Comparison of ENCODE assay signal across 24 cellular contexts in the genomic region with DNA sequence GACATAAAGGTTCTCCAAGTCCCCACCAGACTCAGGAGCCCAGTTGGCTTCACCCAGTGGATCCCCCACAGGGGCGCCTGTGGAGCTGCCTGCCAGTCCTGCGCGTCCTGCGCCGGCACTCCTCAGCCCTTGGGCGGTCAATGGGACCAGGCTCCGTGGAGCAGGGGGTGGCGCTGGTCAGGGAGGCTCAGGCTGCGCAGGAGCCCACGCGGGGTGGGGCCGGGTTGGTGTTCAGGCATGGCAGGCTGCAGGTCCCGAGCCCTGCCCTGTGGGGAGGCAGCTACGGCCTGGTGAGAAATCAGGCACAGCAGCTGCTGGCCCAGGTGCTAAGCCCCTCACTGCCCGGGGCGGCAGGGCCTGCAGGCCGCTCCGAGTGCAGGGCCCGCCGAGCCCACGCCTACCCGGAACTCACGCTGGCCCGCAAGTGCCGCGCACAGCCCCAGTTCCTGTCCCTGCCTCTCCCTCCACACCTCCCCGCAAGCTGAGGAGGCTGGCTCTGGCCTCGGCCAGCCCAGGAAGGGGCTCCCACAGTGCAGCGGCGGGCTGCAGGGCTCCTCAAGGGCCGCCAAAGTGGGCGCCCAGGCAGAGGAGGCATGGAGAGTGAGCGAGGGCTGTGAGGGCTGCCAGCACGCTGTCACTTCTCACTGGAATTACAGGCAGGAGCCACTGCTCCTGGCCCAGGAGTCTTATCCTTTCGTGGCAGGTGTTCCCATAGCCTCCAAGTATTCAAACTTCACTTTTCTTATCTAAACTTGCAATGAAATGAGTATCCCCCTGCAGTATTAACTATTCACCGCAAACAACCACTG.
"Had no signal": no experiment of that assay in that cellular context is flagged by ENCODE, and none has a peak within 500 bp of the region (broad histone marks: within the 10 kb centered on the region; RNA-seq: fewer than 3 reads in every experiment).

No MANE protein-coding gene starts in this region.

- ATAC-seq: gastroesophageal sphincter; left colon; left ventricle myocardium superior; psoas muscle; sciatic nerve; stimulated activated naive B cell treated with anti-CD40 and anti-IgM and Interleukin-4, amounts not matched to agents 10 μg/mL and 1 μg/mL and 100 μg/mL, for 72 hours; stimulated activated naive CD8-positive, alpha-beta T cell treated with anti-CD3 and anti-CD28 coated beads, Interleukin-15, amount 100 ng/mL, for 72 hours had no signal

- H3K4me1 ChIP-seq: colonic mucosa, esophagus squamous epithelium, gastroesophageal sphincter, psoas muscle, spleen, transverse colon had no signal

- H3K27ac ChIP-seq: colonic mucosa, esophagus squamous epithelium, gastroesophageal sphincter, neutrophil, psoas muscle, spleen, thoracic aorta, transverse colon had no signal

- H3K9me3 ChIP-seq: colonic mucosa, neutrophil, psoas muscle, thoracic aorta had no signal

- H3K4me3 Mint-ChIP-seq: nephron progenitor cell; stimulated activated naive B cell treated with anti-CD40 and anti-IgM and Interleukin-4, amounts not matched to agents 10 μg/mL and 1 μg/mL and 100 μg/mL, for 72 hours; stimulated activated naive CD8-positive, alpha-beta T cell treated with anti-CD3 and anti-CD28 coated beads, Interleukin-15, amount 100 ng/mL, for 72 hours had no signal

- DNase-seq: colonic mucosa; dermis blood vessel endothelial cell; esophagus squamous epithelium; foreskin fibroblast; glutamatergic neuron; left colon; left ventricle myocardium superior; mesenchymal stem cell; midbrain; nephron progenitor cell; psoas muscle; retina; spleen; stimulated activated CD4-positive, alpha-beta T cell treated with anti-CD3 and anti-CD28 coated beads, Interleukin-15, amount 100 ng/mL, for 24 hours; stimulated activated CD4-positive, alpha-beta T cell treated with anti-CD3 and anti-CD28 coated beads, Interleukin-1b, Interleukin-23, amount 100 ng/mL, for 48 hours; stimulated activated CD4-positive, alpha-beta T cell treated with anti-CD3 and anti-CD28 coated beads, Interleukin-4, amount 100 ng/mL, for 24 hours; stimulated activated naive B cell treated with anti-CD40 and anti-IgM and Interleukin-4, amounts not matched to agents 10 μg/mL and 1 μg/mL and 100 μg/mL, for 72 hours; stimulated activated naive CD8-positive, alpha-beta T cell treated with anti-CD3 and anti-CD28 coated beads, Interleukin-15, amount 100 ng/mL, for 72 hours; transverse colon had no signal

- H3K36me3 ChIP-seq: colonic mucosa, esophagus squamous epithelium, gastroesophageal sphincter, neutrophil, spleen, thoracic aorta, transverse colon had no signal

- H3K4me3 ChIP-seq: colonic mucosa, esophagus squamous epithelium, gastroesophageal sphincter, lung, psoas muscle, spleen, thoracic aorta, transverse colon had no signal

- H3K27ac Mint-ChIP-seq: stimulated activated naive B cell treated with anti-CD40 and anti-IgM and Interleukin-4, amounts not matched to agents 10 μg/mL and 1 μg/mL and 100 μg/mL, for 72 hours; stimulated activated naive CD8-positive, alpha-beta T cell treated with anti-CD3 and anti-CD28 coated beads, Interleukin-15, amount 100 ng/mL, for 72 hours had no signal

- H3K27me3 ChIP-seq: colonic mucosa, esophagus squamous epithelium, gastroesophageal sphincter, neutrophil, spleen, transverse colon had no signal

- H3K27me3 Mint-ChIP-seq: stimulated activated naive CD8-positive, alpha-beta T cell treated with anti-CD3 and anti-CD28 coated beads, Interleukin-15, amount 100 ng/mL, for 72 hours had no signal

- H3K4me1 Mint-ChIP-seq: nephron progenitor cell; stimulated activated naive B cell treated with anti-CD40 and anti-IgM and Interleukin-4, amounts not matched to agents 10 μg/mL and 1 μg/mL and 100 μg/mL, for 72 hours had no signal
